ENCODE assay signal across 24 cellular contexts in genomic region chr13:114145722-114146121, GRCh38. TPM values are rescaled to one million over a fixed set of nuclear protein-coding genes. Genes with fewer than 3 reads are reported as not detected.
DNase-seq lines count a peak whose midpoint lies in the region; ATAC-seq, FAIRE-seq and TF ChIP-seq lines count a peak whose summit lies in the region.
"Had no signal": no experiment of that assay in that cellular context is flagged by ENCODE, and none has a peak within 500 bp of the region (broad histone marks: within the 10 kb centered on the region; RNA-seq: fewer than 3 reads in every experiment).

No MANE protein-coding gene starts in this region.

- ATAC-seq in RWPE2 (ENCODE audit: low read depth) (no peak), upper lobe of right lung (no peak), HG02870 (IDR thresholded peaks at IDR 0.05; ENCODE audit: unreplicated experiment) (no peak)
- ATAC-seq: activated CD8-positive, alpha-beta T cell treated with anti-CD3 and anti-CD28 coated beads for 36 hours; HCT116; left cardiac atrium; right cardiac atrium had no signal

- TF ChIP-seq CTCF in RWPE2 (IDR thresholded peaks at IDR 0.05; ENCODE audit: poor library complexity, severe bottlenecking): no peak
- no peak for TF ChIP-seq CTCF in upper lobe of right lung (IDR thresholded peaks at IDR 0.05)

- H3K9me3 ChIP-seq in RWPE2 (ENCODE audit: severe bottlenecking) (no peaks in the 10 kb centered on the region), upper lobe of right lung (no peaks in the 10 kb centered on the region), GM23248 (ENCODE audit: low read depth) (no peaks in the 10 kb centered on the region)
- H3K9me3 ChIP-seq: stomach, uterus had no signal

- no peaks in the 10 kb centered on the region for H4K20me1 ChIP-seq in GM23248 (ENCODE audit: insufficient read depth)

- no peak for FAIRE-seq in H54 (lab: Jason Lieb, UNC)
- FAIRE-seq: D721Med, G401.6 had no signal

- no peaks in the 10 kb centered on the region for H3K27me3 Mint-ChIP-seq in activated naive CD8-positive, alpha-beta T cell
- no peaks in the 10 kb centered on the region for H3K27me3 Mint-ChIP-seq in activated naive CD8-positive, alpha-beta T cell treated with anti-CD3 and anti-CD28 coated beads for 36 hours
- H3K27me3 Mint-ChIP-seq in immature natural killer cell (ENCODE audit: low read depth in 3 of 3): peaks cover 15 to 22% (median 18%) of the 10 kb centered on the region in 3 donors
- H3K27me3 Mint-ChIP-seq: activated CD8-positive, alpha-beta T cell treated with anti-CD3 and anti-CD28 coated beads for 36 hours had no signal

- peak overlapping the region; percentile 94 for H3K27ac Mint-ChIP-seq in activated naive CD8-positive, alpha-beta T cell
- H3K27ac Mint-ChIP-seq in activated naive CD8-positive, alpha-beta T cell treated with anti-CD3 and anti-CD28 coated beads for 36 hours: no peak overlapping the region
- H3K27ac Mint-ChIP-seq in immature natural killer cell: peak overlapping the region in 2 of 6 donors; percentile 94 to 95

- H2AFZ ChIP-seq in GM23248: no peak overlapping the region

- no peak overlapping the region for H3K9ac ChIP-seq in GM23248

- H3K4me3 ChIP-seq in RWPE2 (ENCODE audit: severe bottlenecking) (no peak overlapping the region), upper lobe of right lung (no peak overlapping the region), GM23248 (no peak overlapping the region)
- H3K4me3 ChIP-seq: stomach, uterus had no signal

- H3K9me3 Mint-ChIP-seq in activated naive CD8-positive, alpha-beta T cell (ENCODE audit: low read depth): no peaks in the 10 kb centered on the region
- H3K9me3 Mint-ChIP-seq in activated naive CD8-positive, alpha-beta T cell treated with anti-CD3 and anti-CD28 coated beads for 36 hours: no peaks in the 10 kb centered on the region
- no peaks in the 10 kb centered on the region for H3K9me3 Mint-ChIP-seq in immature natural killer cell
- H3K9me3 Mint-ChIP-seq: activated CD8-positive, alpha-beta T cell treated with anti-CD3 and anti-CD28 coated beads for 36 hours had no signal

- no peak for TF ChIP-seq POLR2A in H54 (IDR thresholded peaks at IDR 0.05; ENCODE audit: low read depth, low read length)

- H3K9me2 ChIP-seq in GM23248 (ENCODE audit: insufficient read depth): no peaks in the 10 kb centered on the region

- H3K4me1 ChIP-seq in RWPE2 (ENCODE audit: insufficient read depth, poor library complexity, severe bottlenecking) (no peaks in the 10 kb centered on the region), upper lobe of right lung (peaks cover 13% of the 10 kb centered on the region), GM23248 (ENCODE audit: insufficient read depth) (no peaks in the 10 kb centered on the region)
- H3K4me1 ChIP-seq: uterus had no signal

- DNase-seq in activated naive CD8-positive, alpha-beta T cell treated with anti-CD3 and anti-CD28 coated beads for 36 hours: no peak
- DNase-seq in RWPE2 (ENCODE audit: low spot score) (peak; percentile 25), immature natural killer cell (no peak), upper lobe of right lung (peak; percentile 37), H54 (ENCODE audit: insufficient read length, low spot score) (no peak), GM23248 (no peak)
- DNase-seq: activated CD8-positive, alpha-beta T cell treated with anti-CD3 and anti-CD28 coated beads for 36 hours; activated gamma-delta T cell treated with Interleukin-2 at 50 U/mL for 16 hours; cortex of kidney; KBM-7; left cardiac atrium; MV-4-11; NCI-H187 treated with DMSO at 0.1 percent for 48 hours; right cardiac atrium; stomach; SW 1271; uterus had no signal

- H3K36me3 ChIP-seq in RWPE2 (ENCODE audit: low read depth) (no peaks in the 10 kb centered on the region), upper lobe of right lung (no peaks in the 10 kb centered on the region), GM23248 (ENCODE audit: low read depth) (no peaks in the 10 kb centered on the region)
- H3K36me3 ChIP-seq: stomach, uterus had no signal

- peak overlapping the region; percentile 22 for H3K4me3 Mint-ChIP-seq in activated naive CD8-positive, alpha-beta T cell
- no peak overlapping the region for H3K4me3 Mint-ChIP-seq in activated naive CD8-positive, alpha-beta T cell treated with anti-CD3 and anti-CD28 coated beads for 36 hours
- peak overlapping the region; percentile 36 to 71 (median 66) for H3K4me3 Mint-ChIP-seq in immature natural killer cell
- H3K4me3 Mint-ChIP-seq: activated CD8-positive, alpha-beta T cell treated with anti-CD3 and anti-CD28 coated beads for 36 hours had no signal

- 84 to 89% methylated on average over 14 of the region's 14 CpGs for WGBS in GM23248 (ENCODE audit: low coverage in 1 of 2, low lambda C conversion rate in 2 of 2, missing lambda C conversion rate in 2 of 2), 2 experiments

- H3K36me3 Mint-ChIP-seq in activated naive CD8-positive, alpha-beta T cell: peaks cover 2% of the 10 kb centered on the region
- H3K36me3 Mint-ChIP-seq in activated naive CD8-positive, alpha-beta T cell treated with anti-CD3 and anti-CD28 coated beads for 36 hours: no peaks in the 10 kb centered on the region
- no peaks in the 10 kb centered on the region for H3K36me3 Mint-ChIP-seq in immature natural killer cell

- H3K27me3 ChIP-seq in RWPE2 (ENCODE audit: insufficient read depth, poor library complexity, severe bottlenecking): no peaks in the 10 kb centered on the region
- H3K27me3 ChIP-seq in upper lobe of right lung: no peaks in the 10 kb centered on the region
- H3K27me3 ChIP-seq in GM23248 (replicated peaks; ENCODE audit: insufficient read depth): no peaks in the 10 kb centered on the region; the same call in 1 of the 2 replicates
- H3K27me3 ChIP-seq: stomach, uterus had no signal

- peaks cover 56% of the 10 kb centered on the region for H3K4me1 Mint-ChIP-seq in activated naive CD8-positive, alpha-beta T cell (ENCODE audit: low read depth)
- H3K4me1 Mint-ChIP-seq in activated naive CD8-positive, alpha-beta T cell treated with anti-CD3 and anti-CD28 coated beads for 36 hours: peaks cover 59% of the 10 kb centered on the region
- peaks cover 30 to 32% of the 10 kb centered on the region in 2 donors for H3K4me1 Mint-ChIP-seq in immature natural killer cell

- no peak overlapping the region for H3K27ac ChIP-seq in RWPE2 (ENCODE audit: poor library complexity, severe bottlenecking)
- no peak overlapping the region for H3K27ac ChIP-seq in upper lobe of right lung
- H3K27ac ChIP-seq in GM23248: no peak overlapping the region
- H3K27ac ChIP-seq: stomach, uterus had no signal

- in situ Hi-C loops in GM23248 (cut with MboI): no loop called here

- intact Hi-C loops in upper lobe of right lung (cut with DNase I): no loop called here

- no peaks in the 10 kb centered on the region for H3F3A ChIP-seq in GM23248 (ENCODE audit: insufficient read depth)

- H3K4me2 ChIP-seq in GM23248 (ENCODE audit: unreplicated experiment): no peak overlapping the region

- no peaks in the 10 kb centered on the region for H3K79me2 ChIP-seq in GM23248 (ENCODE audit: insufficient read depth)

RNA-seq across cellular contexts. Expression of gene RASA3, which starts 13.3 kb away (rescaled TPM):
- 10 to 100 TPM; 25.6 to 26.5 TPM for total RNA-seq in activated naive CD8-positive, alpha-beta T cell treated with anti-CD3 and anti-CD28 coated beads for 36 hours
- polyA plus RNA-seq in immature natural killer cell (100 to 1,000 TPM in 1 of 3 donors, 10 to 100 TPM in 2; 37.4 to 153 (median 64.8) TPM), GM23248 (2016; fragmentation: Nextera tagmentation; extraction: Ambion mirVana) (30.0 and 34.3 TPM in 2 replicates)
- total RNA-seq in upper lobe of right lung: 17.3 TPM
- 36.7 and 46.2 TPM in 2 replicates for total RNA-seq in GM23248 (2014; rRNA removed; shearing (Covaris generic))

RNA-seq across cellular contexts. Expression of gene CFAP97D2, which starts 33.3 kb away (rescaled TPM):
- not detected for total RNA-seq in activated naive CD8-positive, alpha-beta T cell treated with anti-CD3 and anti-CD28 coated beads for 36 hours
- polyA plus RNA-seq in immature natural killer cell (1 to 10 TPM in 1 of 3 donors, under 1 TPM in 2; 0.40 to 1.0 (median 0.44) TPM), GM23248 (2016; fragmentation: Nextera tagmentation; extraction: Ambion mirVana) (not detected in 2 replicates)
- total RNA-seq in upper lobe of right lung: not detected
- total RNA-seq in GM23248 (2014; rRNA removed; shearing (Covaris generic)): not detected in 2 replicates
- total RNA-seq: activated CD8-positive, alpha-beta T cell treated with anti-CD3 and anti-CD28 coated beads for 36 hours; fibroblast of villous mesenchyme; left cardiac atrium; omental fat pad; right cardiac atrium; stomach; uterus had no signal
- polyA plus RNA-seq: right cardiac atrium, stomach had no signal

Comparison
In these comparisons a context has a peak if more than half of its experiments do, and no peak if none do; other contexts are left out.
1. DNase-seq: peak in RWPE2 (single experiment) and upper lobe of right lung (single experiment); none in activated naive CD8-positive, alpha-beta T cell treated with anti-CD3 and anti-CD28 coated beads for 36 hours (single experiment), immature natural killer cell (0 of 3), H54 (single experiment) and GM23248 (single experiment).